18 cellular contexts compared by ENCODE assay signal in the genomic region with DNA sequence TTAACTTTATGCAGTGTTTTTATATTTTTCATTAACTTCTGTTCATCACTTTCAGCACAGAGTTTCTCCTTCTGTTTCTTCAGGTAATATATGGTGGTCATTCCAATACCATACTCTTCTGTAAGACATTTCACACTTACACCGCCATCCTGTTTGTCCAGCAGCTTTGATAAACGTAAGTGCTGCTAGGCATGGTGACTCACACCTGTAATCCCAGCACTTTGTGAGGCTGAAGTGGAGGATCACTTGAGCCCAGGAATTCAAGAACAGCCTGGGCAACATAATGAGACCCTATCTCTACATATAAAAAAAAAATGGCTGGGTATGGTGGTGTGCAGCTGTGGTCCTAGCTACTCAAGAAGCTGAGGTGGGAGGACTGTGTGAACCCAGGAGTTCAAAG.
"Had no signal": no experiment of that assay in that cellular context is flagged by ENCODE, and none has a peak within 500 bp of the region (broad histone marks: within the 10 kb centered on the region; RNA-seq: fewer than 3 reads in every experiment).

No MANE protein-coding gene starts in this region.

- H3K4me2 ChIP-seq: smooth muscle cell had no signal

- DNase-seq: activated CD4-positive, alpha-beta T cell treated with anti-CD3 and anti-CD28 coated beads, Interleukin-2, amount 10 ng/mL, durations not matched to agents 7 days and 5 days; activated CD8-positive, alpha-beta memory T cell treated with anti-CD3 and anti-CD28 coated beads for 24 hours; activated gamma-delta T cell; activated T-cell treated with anti-CD3 and anti-CD28 coated beads, Interleukin-2, amount 50 U/mL, for 72 hours; adrenal gland; caudate nucleus; heart right ventricle; natural killer cell; pancreas; stimulated activated CD4-positive, alpha-beta T cell treated with anti-CD3 and anti-CD28 coated beads, Interleukin-4, amount 100 ng/mL, for 24 hours; T-helper 1 cell; T-helper 9 cell had no signal

- H3K9me3 ChIP-seq: adrenal gland, heart right ventricle, pancreas, thoracic aorta had no signal

- H3K4me3 ChIP-seq: adrenal gland, heart right ventricle, pancreas, smooth muscle cell, thoracic aorta had no signal

- H3K27ac ChIP-seq: adrenal gland, heart right ventricle, pancreas, thoracic aorta had no signal

- H3K27me3 ChIP-seq: adrenal gland, heart right ventricle, pancreas had no signal

- H3K4me1 ChIP-seq: heart right ventricle, pancreas had no signal

- ATAC-seq: activated CD4-positive, CD25-positive, alpha-beta regulatory T cell treated with anti-CD3 and anti-CD28 coated beads, Interleukin-2, amount 50 U/mL, for 24 hours; activated naive CD4-positive, alpha-beta T cell treated with anti-CD3 and anti-CD28 coated beads, Interleukin-2, amount 50 U/mL, for 72 hours; activated T-cell treated with anti-CD3 and anti-CD28 coated beads, Interleukin-2, amount 50 U/mL, for 72 hours; heart right ventricle; natural killer cell; pancreas; sciatic nerve; stimulated activated effector memory CD8-positive, alpha-beta T cell treated with anti-CD3 and anti-CD28 coated beads, Interleukin-12 subunit alpha, Interleukin-12 subunit beta, amount 100 ng/mL, for 72 hours had no signal
